12 cellular contexts compared by ENCODE assay signal in genomic region chr10:6778992-6779701, GRCh38.
DNase-seq lines count a peak whose midpoint lies in the region; ATAC-seq, FAIRE-seq and TF ChIP-seq lines count a peak whose summit lies in the region.
"Had no signal": no experiment of that assay in that cellular context is flagged by ENCODE, and none has a peak within 500 bp of the region (broad histone marks: within the 10 kb centered on the region; RNA-seq: fewer than 3 reads in every experiment).

No MANE protein-coding gene starts in this region.

- intact Hi-C loops in prostate gland (cut with DNase I) = no loop called here

- no peak for TF ChIP-seq CTCF in RWPE2 (IDR thresholded peaks at IDR 0.05; ENCODE audit: poor library complexity, severe bottlenecking)
- TF ChIP-seq CTCF in fibroblast of lung (conservative IDR thresholded peaks at IDR 0.05 in 1 of 2, IDR thresholded peaks at IDR 0.05 in 1 of 2; ENCODE audit: low read depth in 1 of 2, low read length in 2 of 2) = no peak
- no peak for TF ChIP-seq CTCF in prostate gland (IDR thresholded peaks at IDR 0.05)
- no peak for TF ChIP-seq CTCF in D721Med (IDR thresholded peaks at IDR 0.05; ENCODE audit: insufficient read depth, missing control alignments)

- no peaks in the 10 kb centered on the region for H4K20me1 ChIP-seq in fibroblast of lung (ENCODE audit: control insufficient read depth, extremely low read depth, insufficient read depth, low read length)

- no peaks in the 10 kb centered on the region for H3K27me3 ChIP-seq in RWPE2 (ENCODE audit: insufficient read depth, poor library complexity, severe bottlenecking)
- no peaks in the 10 kb centered on the region for H3K27me3 ChIP-seq in fibroblast of lung (ENCODE audit: control insufficient read depth, insufficient read depth, low read length)
- H3K27me3 ChIP-seq in prostate gland (replicated peaks; ENCODE audit: insufficient read depth) = no peaks in the 10 kb centered on the region

- H3K9ac ChIP-seq in fibroblast of lung (ENCODE audit: insufficient read depth, low read length) = no peak overlapping the region

- no peaks in the 10 kb centered on the region for H3K9me3 ChIP-seq in RWPE2 (ENCODE audit: severe bottlenecking)
- no peaks in the 10 kb centered on the region for H3K9me3 ChIP-seq in fibroblast of lung (ENCODE audit: control insufficient read depth, insufficient read depth, low read depth, low read length)
- no peaks in the 10 kb centered on the region for H3K9me3 ChIP-seq in prostate gland
- H3K9me3 ChIP-seq: mucosa of descending colon had no signal

- peak overlapping the region; percentile 37 for H3K4me3 ChIP-seq in RWPE2 (ENCODE audit: severe bottlenecking)
- H3K4me3 ChIP-seq in fibroblast of lung (replicated peaks in 1 of 4; ENCODE audit: control extremely low read depth in 1 of 4, insufficient read depth in 1 of 4, low read depth in 3 of 4, low read length in 4 of 4) = no peak overlapping the region
- H3K4me3 ChIP-seq in prostate gland = no peak overlapping the region
- H3K4me3 ChIP-seq: coronary artery, mucosa of descending colon had no signal

- DNase-seq in EH (ENCODE audit: low read depth) (peak; percentile 97), RWPE2 (ENCODE audit: low spot score) (peak; percentile 93), fibroblast of lung (ENCODE audit: low read depth in 2 of 2) (peak; percentile 96 to 98), prostate gland (ENCODE audit: low spot score) (peak; percentile 11), D721Med (ENCODE audit: insufficient read length, low spot score) (no peak), NCI-H82 treated with DMSO at 0.1 percent for 48 hours (lab: John Stamatoyannopoulos, UW; ENCODE audit: unreplicated experiment) (no peak)
- DNase-seq: activated CD4-positive, alpha-beta T cell treated with anti-CD3 and anti-CD28 coated beads for 48 hours; GF-D8; mucosa of descending colon had no signal

- H3K27ac ChIP-seq in RWPE2 (ENCODE audit: poor library complexity, severe bottlenecking) = peak overlapping the region; percentile 90
- peak overlapping the region; percentile 80 for H3K27ac ChIP-seq in fibroblast of lung (ENCODE audit: insufficient read depth, low read length)
- no peak overlapping the region for H3K27ac ChIP-seq in prostate gland
- H3K27ac ChIP-seq: coronary artery had no signal

- TF ChIP-seq POLR2A in prostate gland (IDR thresholded peaks at IDR 0.05) = no peak

- no peak for FAIRE-seq in D721Med (lab: Jason Lieb, UNC)

- ATAC-seq in RWPE2 (ENCODE audit: low read depth) = peak; percentile 92
- ATAC-seq in HG03439 (IDR thresholded peaks at IDR 0.05; ENCODE audit: unreplicated experiment) = no peak
- no peak for ATAC-seq in HG02884 (IDR thresholded peaks at IDR 0.05; ENCODE audit: unreplicated experiment)
- ATAC-seq: mucosa of descending colon had no signal

- no peaks in the 10 kb centered on the region for H3K79me2 ChIP-seq in fibroblast of lung (ENCODE audit: control insufficient read depth, insufficient read depth, low read length)

- H3K36me3 ChIP-seq in RWPE2 (ENCODE audit: low read depth) = peaks cover 20% of the 10 kb centered on the region
- no peaks in the 10 kb centered on the region for H3K36me3 ChIP-seq in fibroblast of lung (ENCODE audit: control insufficient read depth, insufficient read depth, low read length)
- no peaks in the 10 kb centered on the region for H3K36me3 ChIP-seq in prostate gland

- peaks cover 27% of the 10 kb centered on the region for H3K4me1 ChIP-seq in RWPE2 (ENCODE audit: insufficient read depth, poor library complexity, severe bottlenecking)
- H3K4me1 ChIP-seq in fibroblast of lung (ENCODE audit: control insufficient read depth, extremely low read depth, insufficient read depth, low read length) = peaks cover 2% of the 10 kb centered on the region
- no peaks in the 10 kb centered on the region for H3K4me1 ChIP-seq in prostate gland (replicated peaks)

- WGBS in prostate gland = 37% methylated on average over 4 of the region's 4 CpGs

- no peak overlapping the region for H2AFZ ChIP-seq in fibroblast of lung (ENCODE audit: low read length)

- no peak overlapping the region for H3K4me2 ChIP-seq in fibroblast of lung (ENCODE audit: extremely low read depth, insufficient read depth, low read length)

Comparison
In these comparisons a context has a peak if more than half of its experiments do, and no peak if none do; other contexts are left out.
1. DNase-seq: peak in EH (single experiment), RWPE2 (single experiment), fibroblast of lung (2 of 2) and prostate gland (single experiment); none in D721Med (single experiment) and NCI-H82 treated with DMSO at 0.1 percent for 48 hours (single experiment).
2. H3K27ac ChIP-seq: peak in RWPE2 (single experiment) and fibroblast of lung (single experiment); none in prostate gland (0 of 2).